In the genomic region with DNA sequence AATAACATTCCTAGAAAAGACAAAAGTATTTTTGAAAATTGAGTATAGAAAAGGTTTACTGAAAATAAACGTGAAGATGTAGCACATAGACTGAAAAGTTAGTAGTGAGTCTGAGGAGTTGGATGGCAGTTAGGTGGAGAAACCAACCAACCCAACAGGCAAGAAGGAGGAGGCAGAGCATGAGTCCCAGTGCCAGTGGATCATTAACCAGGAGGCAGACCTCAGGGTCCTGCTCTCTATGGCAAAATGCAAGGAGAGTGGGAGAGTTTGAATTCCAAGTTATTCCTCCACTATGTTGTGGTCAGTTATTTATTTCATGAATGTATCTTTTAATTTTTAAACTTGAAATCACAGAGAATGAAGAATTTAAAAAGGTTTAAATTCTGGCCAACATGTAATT, we compare ENCODE assay signal across 19 cellular contexts.
"Had no signal": no experiment of that assay in that cellular context is flagged by ENCODE, and none has a peak within 500 bp of the region (broad histone marks: within the 10 kb centered on the region; RNA-seq: fewer than 3 reads in every experiment).

No MANE protein-coding gene starts in this region.

- DNase-seq: heart right ventricle; islet precursor cell; left colon; left ventricle myocardium inferior; naive thymus-derived CD8-positive, alpha-beta T cell; nucleus accumbens; pancreas; posterior cingulate gyrus; stimulated activated CD4-positive, alpha-beta T cell treated with anti-CD3 and anti-CD28 coated beads, Interleukin-4, amount 100 ng/mL, for 24 hours; stimulated activated naive CD4-positive, alpha-beta T cell; tibial artery; trophoblast cell; upper lobe of right lung had no signal

- FAIRE-seq: pancreas, urothelium cell line had no signal

- ATAC-seq: heart right ventricle; left colon; naive thymus-derived CD8-positive, alpha-beta T cell; pancreas; sciatic nerve; stimulated activated effector memory CD8-positive, alpha-beta T cell treated with anti-CD3 and anti-CD28 coated beads, Interleukin-12 subunit alpha, Interleukin-12 subunit beta, amount 100 ng/mL, for 72 hours; upper lobe of right lung had no signal

- H3K27ac Mint-ChIP-seq: naive thymus-derived CD8-positive, alpha-beta T cell; stimulated activated effector memory CD8-positive, alpha-beta T cell treated with anti-CD3 and anti-CD28 coated beads, Interleukin-12 subunit alpha, Interleukin-12 subunit beta, amount 100 ng/mL, for 72 hours; stimulated activated naive CD8-positive, alpha-beta T cell treated with anti-CD3 and anti-CD28 coated beads, Interleukin-15, Interleukin-2, amounts not matched to agents 100 ng/mL and 50 ng/mL, for 24 hours had no signal

- H3K9me3 Mint-ChIP-seq: naive thymus-derived CD8-positive, alpha-beta T cell; nephron; neural crest cell; stimulated activated effector memory CD8-positive, alpha-beta T cell treated with anti-CD3 and anti-CD28 coated beads, Interleukin-12 subunit alpha, Interleukin-12 subunit beta, amount 100 ng/mL, for 72 hours had no signal

- H3K27me3 Mint-ChIP-seq: naive thymus-derived CD8-positive, alpha-beta T cell; stimulated activated naive CD8-positive, alpha-beta T cell treated with anti-CD3 and anti-CD28 coated beads, Interleukin-15, Interleukin-2, amounts not matched to agents 100 ng/mL and 50 ng/mL, for 24 hours had no signal

- H3K36me3 Mint-ChIP-seq: naive thymus-derived CD8-positive, alpha-beta T cell; stimulated activated effector memory CD8-positive, alpha-beta T cell treated with anti-CD3 and anti-CD28 coated beads, Interleukin-12 subunit alpha, Interleukin-12 subunit beta, amount 100 ng/mL, for 72 hours had no signal

- H3K4me3 Mint-ChIP-seq: naive thymus-derived CD8-positive, alpha-beta T cell; nephron; neural crest cell; stimulated activated effector memory CD8-positive, alpha-beta T cell treated with anti-CD3 and anti-CD28 coated beads, Interleukin-12 subunit alpha, Interleukin-12 subunit beta, amount 100 ng/mL, for 72 hours; stimulated activated naive CD8-positive, alpha-beta T cell treated with anti-CD3 and anti-CD28 coated beads, Interleukin-15, Interleukin-2, amounts not matched to agents 100 ng/mL and 50 ng/mL, for 24 hours had no signal

- H3K4me1 Mint-ChIP-seq: naive thymus-derived CD8-positive, alpha-beta T cell; nephron; neural crest cell; stimulated activated effector memory CD8-positive, alpha-beta T cell treated with anti-CD3 and anti-CD28 coated beads, Interleukin-12 subunit alpha, Interleukin-12 subunit beta, amount 100 ng/mL, for 72 hours had no signal
